8 cellular contexts compared by ENCODE assay signal in genomic region chr2:112644933-112645395, GRCh38. TPM values are rescaled to one million over a fixed set of nuclear protein-coding genes. Genes with fewer than 3 reads are reported as not detected.
DNase-seq lines count a peak whose midpoint lies in the region; ATAC-seq, FAIRE-seq and TF ChIP-seq lines count a peak whose summit lies in the region.

No MANE protein-coding gene starts in this region.

- peak overlapping the region; percentile 87 for H2AFZ ChIP-seq in DND-41 (ENCODE audit: low read depth, low read length)

- DNase-seq in DND-41, result no peak
- DNase-seq in ascending aorta (ENCODE audit: low spot score in 2 of 2), result no peak
- DNase-seq in kidney, result no peak
- DNase-seq in superior temporal gyrus (ENCODE audit: extremely low spot score), result peak; percentile 73
- DNase-seq in GM19239 (ENCODE audit: insufficient read length, low spot score), result no peak
- no peak for DNase-seq in NCI-H1105 treated with DMSO at 0.1 percent for 48 hours (lab: John Stamatoyannopoulos, UW)

- H3K27me3 ChIP-seq in DND-41 (ENCODE audit: insufficient read depth, low read length, poor library complexity) (no peaks in the 10 kb centered on the region), ascending aorta (no peaks in the 10 kb centered on the region)

- H3K4me2 ChIP-seq in DND-41 (ENCODE audit: insufficient read depth, low read length), result peak overlapping the region; percentile 82

- no peaks in the 10 kb centered on the region for H3K9me3 ChIP-seq in DND-41 (ENCODE audit: insufficient read depth, low read length, severe bottlenecking)
- H3K9me3 ChIP-seq in ascending aorta, result no peaks in the 10 kb centered on the region
- H3K9me3 ChIP-seq in kidney (ENCODE audit: control insufficient read depth in 1 of 2, low read length in 2 of 2), result no peaks in the 10 kb centered on the region

- ATAC-seq in DND-41 (ENCODE audit: insufficient read depth, low read depth), result no peak
- peak; percentile 4 for ATAC-seq in HG03175 (IDR thresholded peaks at IDR 0.05; ENCODE audit: unreplicated experiment)
- no peak for ATAC-seq in GM19467 (IDR thresholded peaks at IDR 0.05; ENCODE audit: unreplicated experiment)

- TF ChIP-seq CTCF in DND-41 (IDR thresholded peaks at IDR 0.05; ENCODE audit: borderline replicate concordance, extremely low read depth, low read length, poor library complexity, severe bottlenecking) (no peak), ascending aorta (IDR thresholded peaks at IDR 0.05) (no peak), kidney (IDR thresholded peaks at IDR 0.05; ENCODE audit: borderline replicate concordance, extremely low read depth, insufficient read depth) (no peak)

- H3K4me1 ChIP-seq in DND-41 (ENCODE audit: insufficient read depth, low read length) (peaks cover 45% of the 10 kb centered on the region), ascending aorta (peaks cover 0 to 20% of the 10 kb centered on the region in 2 donors), kidney (ENCODE audit: control insufficient read depth in 1 of 2, insufficient read depth in 1 of 2, low read depth in 1 of 2, low read length in 2 of 2) (peaks cover 8 to 12% of the 10 kb centered on the region in 2 donors)

- H3K4me3 ChIP-seq in DND-41 (ENCODE audit: low read depth in 1 of 2, low read length in 2 of 2) (peak overlapping the region; percentile 46 to 79; a peak in 3 of 4 replicates), ascending aorta (peak overlapping the region; percentile 74 to 96), kidney (ENCODE audit: low read length in 2 of 2) (peak overlapping the region; percentile 72 to 85)

- intact Hi-C loops in ascending aorta (cut with DNase I) (loop anchor here (1.0 to 5.0 kb wide), 7 partner anchors 18 to 1523 kb away; partner anchors contain the start of genes BCL2L11, CHCHD5, POLR1B and TMEM87B), kidney (cut with DNase I) (no loop called here)

- H3K36me3 ChIP-seq in DND-41 (ENCODE audit: insufficient read depth, low read length) (peaks cover 34% of the 10 kb centered on the region), ascending aorta (peaks cover 0 to 19% of the 10 kb centered on the region in 2 donors), kidney (ENCODE audit: control insufficient read depth in 1 of 2, insufficient read depth in 2 of 2, low read length in 2 of 2) (peaks cover 0 to 6% of the 10 kb centered on the region in 2 donors)

- peaks cover 14% of the 10 kb centered on the region; the same call in 1 of the 2 replicates for H4K20me1 ChIP-seq in DND-41 (ENCODE audit: insufficient read depth, low read length)

- H3K79me2 ChIP-seq in DND-41 (ENCODE audit: insufficient read depth, low read length), result peaks cover 46% of the 10 kb centered on the region

- peak overlapping the region; percentile 70 for H3K27ac ChIP-seq in DND-41 (ENCODE audit: low read length)
- peak overlapping the region; percentile 95 to 98 for H3K27ac ChIP-seq in ascending aorta
- H3K27ac ChIP-seq in kidney (ENCODE audit: low read depth in 2 of 2, low read length in 2 of 2), result peak overlapping the region; percentile 91 to 96

- H3K9ac ChIP-seq in DND-41 (ENCODE audit: low read depth, low read length) (peak overlapping the region; percentile 98), kidney (ENCODE audit: low read length in 2 of 2) (peak overlapping the region; percentile 55 to 65)

- FAIRE-seq in kidney (lab: Jason Lieb, UNC), result no peak
- FAIRE-seq in GM19239 (lab: Jason Lieb, UNC), result no peak

RNA-seq across cellular contexts. Expression of gene SLC20A1, which starts 0.8 kb away (rescaled TPM):
- total RNA-seq in ascending aorta (18.4 TPM), kidney (46.2 TPM)
- 10.4 TPM for polyA plus RNA-seq in kidney (ENCODE audit: insufficient read depth, low read depth, low replicate concordance)
